ENCODE assay signal across 1 cellular context in the genomic region with DNA sequence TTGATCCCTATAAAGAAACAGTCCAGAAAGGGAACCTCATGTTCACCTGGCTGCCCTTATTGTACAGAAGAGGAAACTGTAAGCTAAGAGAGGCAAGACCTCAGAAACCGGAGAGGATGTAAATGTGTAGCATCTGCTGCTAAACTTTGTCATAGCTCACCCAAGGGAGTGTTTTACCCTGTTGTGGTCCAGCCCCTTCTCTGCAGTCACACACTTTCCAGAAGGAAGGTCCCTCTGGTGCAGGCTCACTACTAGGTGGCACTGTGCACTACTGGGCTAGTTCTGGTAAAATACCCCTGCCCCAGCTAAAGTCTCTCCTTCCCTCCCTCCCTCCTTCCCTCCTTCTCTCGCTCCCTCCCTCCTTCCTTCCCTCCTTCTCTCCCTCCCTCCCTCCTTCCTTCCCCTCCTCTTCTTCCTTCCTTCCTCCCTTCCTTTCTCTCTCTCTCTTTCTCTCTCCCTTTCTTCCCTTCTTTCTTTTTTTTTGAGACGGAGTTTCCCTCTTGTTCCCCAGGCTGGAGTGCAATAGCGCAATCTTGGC.
TF ChIP-seq lines count a peak whose summit lies in the region.

No MANE protein-coding gene starts in this region.

TF ChIP-seq in K562, 482 proteins besides CTCF, POLR2A, EP300 and RAD21 (continued from another document):
- TF ChIP-seq MTA1 (IDR thresholded peaks at IDR 0.05; ENCODE audit: borderline replicate concordance): peak; percentile 86
- TF ChIP-seq, protein P1, sequence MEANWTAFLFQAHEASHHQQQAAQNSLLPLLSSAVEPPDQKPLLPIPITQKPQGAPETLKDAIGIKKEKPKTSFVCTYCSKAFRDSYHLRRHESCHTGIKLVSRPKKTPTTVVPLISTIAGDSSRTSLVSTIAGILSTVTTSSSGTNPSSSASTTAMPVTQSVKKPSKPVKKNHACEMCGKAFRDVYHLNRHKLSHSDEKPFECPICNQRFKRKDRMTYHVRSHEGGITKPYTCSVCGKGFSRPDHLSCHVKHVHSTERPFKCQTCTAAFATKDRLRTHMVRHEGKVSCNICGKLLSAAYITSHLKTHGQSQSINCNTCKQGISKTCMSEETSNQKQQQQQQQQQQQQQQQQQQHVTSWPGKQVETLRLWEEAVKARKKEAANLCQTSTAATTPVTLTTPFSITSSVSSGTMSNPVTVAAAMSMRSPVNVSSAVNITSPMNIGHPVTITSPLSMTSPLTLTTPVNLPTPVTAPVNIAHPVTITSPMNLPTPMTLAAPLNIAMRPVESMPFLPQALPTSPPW (CRISPR knock-in tag; IDR thresholded peaks at IDR 0.05): peak; percentile 28; the same call in 1 of the 2 replicates
- TF ChIP-seq BRF1 (IDR thresholded peaks at IDR 0.05; ENCODE audit: borderline replicate concordance, extremely low read depth, insufficient read length): no peak
- TF ChIP-seq TCF3 (CRISPR knock-in tag; IDR thresholded peaks at IDR 0.05): no peak
- no peak for TF ChIP-seq ZSCAN32 (CRISPR knock-in tag; IDR thresholded peaks at IDR 0.05)
- TF ChIP-seq SAP30 (IDR thresholded peaks at IDR 0.05; ENCODE audit: borderline replicate concordance, insufficient read depth, low read depth, low read length, poor library complexity, severe bottlenecking): no peak
